ENCODE assay signal across 15 cellular contexts in the genomic region with DNA sequence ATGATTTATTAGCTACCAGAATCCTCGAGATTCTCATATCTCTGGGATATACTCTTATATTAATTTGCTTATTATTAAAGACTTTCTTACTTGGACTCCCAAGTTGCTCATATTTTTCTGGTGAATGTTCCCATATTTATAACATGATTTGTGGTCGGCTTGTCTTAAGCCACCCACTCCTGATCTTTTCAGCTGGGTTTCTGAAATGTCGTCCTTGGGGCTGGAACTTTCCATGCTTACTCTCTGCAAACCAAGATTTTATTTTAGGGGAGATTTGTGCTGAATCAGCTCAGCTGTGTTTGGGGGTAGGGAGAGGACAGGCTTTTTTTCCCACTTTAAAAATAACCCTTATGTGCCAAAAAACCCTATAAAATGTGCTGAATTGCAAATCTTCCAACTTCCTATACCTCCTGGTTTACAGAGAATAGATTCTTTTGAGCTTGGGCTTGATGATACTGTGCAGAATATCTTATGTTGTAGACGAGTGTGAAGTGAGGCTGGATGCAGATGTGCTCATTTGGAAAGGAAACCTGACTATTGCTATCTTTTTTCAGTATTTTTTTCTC.
A peak's percentile ranks its signal among the peaks of the same experiment; 100 is the strongest.
DNase-seq lines count a peak whose midpoint lies in the region; ATAC-seq and TF ChIP-seq lines count a peak whose summit lies in the region.
"Had no signal": no experiment of that assay in that cellular context is flagged by ENCODE, and none has a peak within 500 bp of the region (broad histone marks: within the 10 kb centered on the region; RNA-seq: fewer than 3 reads in every experiment).

No MANE protein-coding gene starts in this region.

- H3K36me3 ChIP-seq in Caco-2 (ENCODE audit: control insufficient read depth, insufficient read depth, low read length) = no peaks in the 10 kb centered on the region
- H3K36me3 ChIP-seq in fibroblast of lung (ENCODE audit: control insufficient read depth, insufficient read depth, low read length) = peaks cover 2% of the 10 kb centered on the region
- peaks cover 6% of the 10 kb centered on the region; the same call in 1 of the 2 replicates for H3K36me3 ChIP-seq in PC-3 (ENCODE audit: low read depth, low read length)

- H3K79me2 ChIP-seq in fibroblast of lung (ENCODE audit: control insufficient read depth, insufficient read depth, low read length) (peaks cover 34% of the 10 kb centered on the region), PC-3 (ENCODE audit: low read length) (peaks cover 63% of the 10 kb centered on the region)

- H3K27me3 ChIP-seq in Caco-2 (replicated peaks; ENCODE audit: control insufficient read depth, insufficient read depth, low read length) (no peaks in the 10 kb centered on the region), fibroblast of lung (ENCODE audit: control insufficient read depth, insufficient read depth, low read length) (no peaks in the 10 kb centered on the region), PC-3 (ENCODE audit: low read length) (no peaks in the 10 kb centered on the region)
- H3K27me3 ChIP-seq: BLaER1 had no signal

- DNase-seq in Caco-2 (no peak), fibroblast of lung (ENCODE audit: low read depth in 2 of 2) (peak; percentile 24 to 57), non-pigmented ciliary epithelial cell (ENCODE audit: low read depth) (peak; percentile 34), glutamatergic neuron (no peak), PC-3 (no peak), NCI-H1417 treated with DMSO at 0.1 percent for 48 hours (lab: John Stamatoyannopoulos, UW) (no peak)
- no peak for DNase-seq in activated T-helper 1 cell treated with anti-CD3 and anti-CD28 coated beads, Interleukin-12 subunit alpha, Interleukin-12 subunit beta, Interleukin-2, Interleukin-4 antibody, amounts not matched to agents 30 ng/mL and 10 ng/mL and 1 ng/mL, durations not matched to agents 14 hours and 24 hours and 36 hours (ENCODE audit: low spot score)
- DNase-seq: CD8-positive, alpha-beta T cell; GF-D8; GOT3; NCI-H1105; NCI-H1694 treated with DMSO at 0.1 percent for 48 hours; NCI-H526 treated with DMSO at 0.1 percent for 48 hours had no signal

- no peak for TF ChIP-seq CTCF in Caco-2 (IDR thresholded peaks at IDR 0.05; ENCODE audit: insufficient read depth in 1 of 2, low read depth in 1 of 2, low read length in 1 of 2, severe bottlenecking in 1 of 2, unreplicated experiment in 1 of 2)
- TF ChIP-seq CTCF in fibroblast of lung (conservative IDR thresholded peaks at IDR 0.05 in 1 of 2, IDR thresholded peaks at IDR 0.05 in 1 of 2; ENCODE audit: low read depth in 1 of 2, low read length in 2 of 2) = no peak
- TF ChIP-seq CTCF in glutamatergic neuron (IDR thresholded peaks at IDR 0.05; ENCODE audit: partially characterized antibody, unreplicated experiment) = no peak
- no peak for TF ChIP-seq CTCF in PC-3 (conservative IDR thresholded peaks at IDR 0.05; ENCODE audit: low read depth, low read length)

- H3K4me1 Mint-ChIP-seq in Caco-2 (ENCODE audit: low read depth, unreplicated experiment) (peaks cover 20% of the 10 kb centered on the region), glutamatergic neuron (ENCODE audit: low read depth, unreplicated experiment) (peaks cover 39% of the 10 kb centered on the region)
- H3K4me1 Mint-ChIP-seq in activated T-helper 1 cell treated with anti-CD3 and anti-CD28 coated beads, Interleukin-12 subunit alpha, Interleukin-12 subunit beta, Interleukin-2, Interleukin-4 antibody, amounts not matched to agents 30 ng/mL and 10 ng/mL and 1 ng/mL, durations not matched to agents 14 hours and 24 hours and 36 hours (ENCODE audit: low read depth) = peaks cover 73% of the 10 kb centered on the region

- ATAC-seq in HG03108 (IDR thresholded peaks at IDR 0.05; ENCODE audit: unreplicated experiment) (no peak), PC-3 (no peak)
- ATAC-seq: CD8-positive, alpha-beta T cell had no signal

- H3K4me3 ChIP-seq in Caco-2 (ENCODE audit: low read depth, low read length) (no peak overlapping the region), fibroblast of lung (replicated peaks in 1 of 4; ENCODE audit: control extremely low read depth in 1 of 4, insufficient read depth in 1 of 4, low read depth in 3 of 4, low read length in 4 of 4) (no peak overlapping the region), PC-3 (ENCODE audit: low read length) (no peak overlapping the region)
- H3K4me3 ChIP-seq: BLaER1 had no signal

- H3K9me3 ChIP-seq in Caco-2 = no peaks in the 10 kb centered on the region
- H3K9me3 ChIP-seq in fibroblast of lung (ENCODE audit: control insufficient read depth, insufficient read depth, low read depth, low read length) = no peaks in the 10 kb centered on the region
- H3K9me3 ChIP-seq in PC-3 (ENCODE audit: low read length) = no peaks in the 10 kb centered on the region
- H3K9me3 ChIP-seq: BLaER1 had no signal

- H3K4me3 Mint-ChIP-seq in Caco-2 (ENCODE audit: unreplicated experiment) (no peak overlapping the region), glutamatergic neuron (ENCODE audit: unreplicated experiment) (no peak overlapping the region)
- H3K4me3 Mint-ChIP-seq in activated T-helper 1 cell treated with anti-CD3 and anti-CD28 coated beads, Interleukin-12 subunit alpha, Interleukin-12 subunit beta, Interleukin-2, Interleukin-4 antibody, amounts not matched to agents 30 ng/mL and 10 ng/mL and 1 ng/mL, durations not matched to agents 14 hours and 24 hours and 36 hours = no peak overlapping the region
- H3K4me3 Mint-ChIP-seq: CD8-positive, alpha-beta T cell had no signal

- POLR2A ChIA-PET in Caco-2 (lab: Charles Lee) = no interaction called here
- POLR2A ChIA-PET in PC-3 (lab: Charles Lee; ENCODE audit: unreplicated experiment) = no interaction called here

- intact Hi-C loops in Caco-2 (cut with micrococcal nuclease; ENCODE audit: unreplicated experiment) = no loop called here
- intact Hi-C loops in activated T-helper 1 cell treated with anti-CD3 and anti-CD28 coated beads, Interleukin-12 subunit alpha, Interleukin-12 subunit beta, Interleukin-2, Interleukin-4 antibody, amounts not matched to agents 30 ng/mL and 10 ng/mL and 1 ng/mL, durations not matched to agents 14 hours and 24 hours and 36 hours (cut with micrococcal nuclease) = no loop called here
- intact Hi-C loops in PC-3 (cut with micrococcal nuclease) = no loop called here

- H3K27me3 Mint-ChIP-seq in Caco-2 (ENCODE audit: insufficient read depth, unreplicated experiment) = no peaks in the 10 kb centered on the region
- H3K27me3 Mint-ChIP-seq in activated T-helper 1 cell treated with anti-CD3 and anti-CD28 coated beads, Interleukin-12 subunit alpha, Interleukin-12 subunit beta, Interleukin-2, Interleukin-4 antibody, amounts not matched to agents 30 ng/mL and 10 ng/mL and 1 ng/mL, durations not matched to agents 14 hours and 24 hours and 36 hours (ENCODE audit: insufficient read depth) = no peaks in the 10 kb centered on the region
- H3K27me3 Mint-ChIP-seq in glutamatergic neuron (ENCODE audit: unreplicated experiment) = peaks cover 8% of the 10 kb centered on the region

- no peak overlapping the region for H3K4me2 ChIP-seq in fibroblast of lung (ENCODE audit: extremely low read depth, insufficient read depth, low read length)
- no peak overlapping the region for H3K4me2 ChIP-seq in PC-3 (ENCODE audit: low read length)
- H3K4me2 ChIP-seq: BLaER1 had no signal

- H3K27ac ChIP-seq in fibroblast of lung (ENCODE audit: insufficient read depth, low read length) = no peak overlapping the region
- H3K27ac ChIP-seq in PC-3 (ENCODE audit: low read length) = no peak overlapping the region
- H3K27ac ChIP-seq: BLaER1 had no signal

- CTCF ChIA-PET in Caco-2 (lab: Charles Lee) = no interaction called here
- CTCF ChIA-PET in PC-3 (lab: Charles Lee) = no interaction called here

- H3K9ac ChIP-seq in fibroblast of lung (ENCODE audit: insufficient read depth, low read length) = no peak overlapping the region
- H3K9ac ChIP-seq in PC-3 (ENCODE audit: low read length) = no peak overlapping the region
- H3K9ac ChIP-seq: BLaER1 had no signal

- H3K27ac Mint-ChIP-seq in Caco-2 (ENCODE audit: unreplicated experiment) (peak overlapping the region; percentile 50), glutamatergic neuron (ENCODE audit: unreplicated experiment) (no peak overlapping the region)
- H3K27ac Mint-ChIP-seq in activated T-helper 1 cell treated with anti-CD3 and anti-CD28 coated beads, Interleukin-12 subunit alpha, Interleukin-12 subunit beta, Interleukin-2, Interleukin-4 antibody, amounts not matched to agents 30 ng/mL and 10 ng/mL and 1 ng/mL, durations not matched to agents 14 hours and 24 hours and 36 hours = peak overlapping the region; percentile 18
- H3K27ac Mint-ChIP-seq: CD8-positive, alpha-beta T cell had no signal

- H3K9me3 Mint-ChIP-seq in Caco-2 (ENCODE audit: unreplicated experiment) (no peaks in the 10 kb centered on the region), glutamatergic neuron (ENCODE audit: unreplicated experiment) (peaks cover 7% of the 10 kb centered on the region)
- no peaks in the 10 kb centered on the region for H3K9me3 Mint-ChIP-seq in activated T-helper 1 cell treated with anti-CD3 and anti-CD28 coated beads, Interleukin-12 subunit alpha, Interleukin-12 subunit beta, Interleukin-2, Interleukin-4 antibody, amounts not matched to agents 30 ng/mL and 10 ng/mL and 1 ng/mL, durations not matched to agents 14 hours and 24 hours and 36 hours
- H3K9me3 Mint-ChIP-seq: CD8-positive, alpha-beta T cell had no signal

- H4K20me1 ChIP-seq in fibroblast of lung (ENCODE audit: control insufficient read depth, extremely low read depth, insufficient read depth, low read length) (no peaks in the 10 kb centered on the region), PC-3 (ENCODE audit: low read length) (peaks cover 5% of the 10 kb centered on the region; the same call in 1 of the 2 replicates)

- H3K4me1 ChIP-seq in Caco-2 (peaks cover 18% of the 10 kb centered on the region), fibroblast of lung (ENCODE audit: control insufficient read depth, extremely low read depth, insufficient read depth, low read length) (peaks cover 10% of the 10 kb centered on the region), PC-3 (ENCODE audit: insufficient read depth, low read length) (no peaks in the 10 kb centered on the region)

- H3F3A ChIP-seq in PC-3 (ENCODE audit: low read length, unreplicated experiment) = no peaks in the 10 kb centered on the region

- BruUV-seq in Caco-2 (replicated peaks; lab: Mats Ljungman, UMichigan) (no TSS peak), PC-3 (replicated peaks; lab: Mats Ljungman, UMichigan) (no TSS peak)

- no peaks in the 10 kb centered on the region for H3K9me2 ChIP-seq in PC-3 (replicated peaks; ENCODE audit: low read length)

- H3K36me3 Mint-ChIP-seq in Caco-2 (ENCODE audit: insufficient read depth, unreplicated experiment) = peaks cover 24% of the 10 kb centered on the region
- peaks cover 25% of the 10 kb centered on the region for H3K36me3 Mint-ChIP-seq in activated T-helper 1 cell treated with anti-CD3 and anti-CD28 coated beads, Interleukin-12 subunit alpha, Interleukin-12 subunit beta, Interleukin-2, Interleukin-4 antibody, amounts not matched to agents 30 ng/mL and 10 ng/mL and 1 ng/mL, durations not matched to agents 14 hours and 24 hours and 36 hours (ENCODE audit: low read depth)
- no peaks in the 10 kb centered on the region for H3K36me3 Mint-ChIP-seq in glutamatergic neuron (ENCODE audit: unreplicated experiment)

- H2AFZ ChIP-seq in fibroblast of lung (ENCODE audit: low read length) = no peak overlapping the region
- H2AFZ ChIP-seq in PC-3 (ENCODE audit: low read length) = no peak overlapping the region

Comparison
In these comparisons a context has a peak if more than half of its experiments do, and no peak if none do; other contexts are left out.
1. DNase-seq: peak in fibroblast of lung (2 of 2) and non-pigmented ciliary epithelial cell (single experiment); none in Caco-2 (0 of 2), activated T-helper 1 cell treated with anti-CD3 and anti-CD28 coated beads, Interleukin-12 subunit alpha, Interleukin-12 subunit beta, Interleukin-2, Interleukin-4 antibody, amounts not matched to agents 30 ng/mL and 10 ng/mL and 1 ng/mL, durations not matched to agents 14 hours and 24 hours and 36 hours (single experiment), glutamatergic neuron (single experiment), PC-3 (single experiment) and NCI-H1417 treated with DMSO at 0.1 percent for 48 hours (single experiment).